ENCODE assay signal across 8 cellular contexts in the genomic region with DNA sequence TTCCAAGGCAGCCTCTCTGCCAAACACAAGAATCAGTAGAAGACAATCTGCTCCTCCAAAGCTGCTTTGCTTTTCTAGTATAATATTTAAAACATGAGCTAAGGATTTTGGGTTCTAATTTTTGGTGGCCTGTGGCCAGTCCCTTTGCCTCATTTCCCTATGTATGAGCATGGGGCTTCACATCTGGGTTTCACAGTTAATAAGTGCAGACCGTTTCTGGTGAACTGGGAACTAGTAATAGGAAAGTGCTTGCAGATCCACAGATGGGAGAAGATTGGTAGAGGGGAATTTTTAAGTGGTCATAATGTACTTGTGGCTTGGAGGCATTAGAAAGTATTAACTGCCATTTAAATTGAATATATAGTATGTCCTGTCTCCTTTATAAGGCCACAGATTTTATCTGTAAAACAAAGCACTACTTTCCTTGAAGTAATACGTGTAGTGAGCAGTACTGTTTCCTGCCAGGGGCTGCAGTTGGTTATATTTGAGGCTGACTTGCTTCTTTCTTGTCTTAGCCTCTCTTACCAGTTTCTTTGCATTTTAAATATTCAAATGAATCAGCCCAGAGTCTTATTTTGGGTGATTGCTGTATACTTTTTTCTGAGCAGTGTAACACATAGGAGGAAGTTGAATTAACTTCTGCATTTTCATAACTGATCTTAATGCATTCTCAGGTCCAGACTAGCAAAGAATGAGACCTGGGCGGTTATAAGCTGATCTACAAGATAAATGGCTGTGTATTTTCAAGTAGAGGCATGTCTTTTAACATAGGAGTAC.
A peak's percentile ranks its signal among the peaks of the same experiment; 100 is the strongest.
DNase-seq lines count a peak whose midpoint lies in the region; ATAC-seq and TF ChIP-seq lines count a peak whose summit lies in the region.

No MANE protein-coding gene starts in this region.

- DNase-seq in CD1c-positive myeloid dendritic cell (ENCODE audit: extremely low spot score) (peak; percentile 73), T-helper 2 cell (peak in 3 of 5 experiments; percentile 12 to 87 (median 23)), fibroblast of pulmonary artery (ENCODE audit: low read depth) (no peak), NCI-H748 treated with DMSO at 0.1 percent for 48 hours (lab: John Stamatoyannopoulos, UW) (no peak)
- no peak for DNase-seq in activated CD4-positive, CD25-positive, alpha-beta regulatory T cell (lab: John Stamatoyannopoulos, UW)

- TF ChIP-seq CTCF in fibroblast of pulmonary artery (IDR thresholded peaks at IDR 0.05; ENCODE audit: low read length, missing control alignments): no peak

- peak overlapping the region; percentile 94 to 100 (median 99) for H3K27ac ChIP-seq in skin epidermis

- ATAC-seq in GM19043 (IDR thresholded peaks at IDR 0.05; ENCODE audit: low read depth, unreplicated experiment) (peak; percentile 41), HG03196 (IDR thresholded peaks at IDR 0.05; ENCODE audit: unreplicated experiment) (peak; percentile 40)

- H3K4me3 ChIP-seq in fibroblast of pulmonary artery (replicated peaks; ENCODE audit: low read depth, low read length) (peak overlapping the region; percentile 96), skin epidermis (peak overlapping the region; percentile 68 to 99 (median 98))

Comparison
In these comparisons a context has a peak if more than half of its experiments do, and no peak if none do; other contexts are left out.
1. DNase-seq: peak in CD1c-positive myeloid dendritic cell (single experiment) and T-helper 2 cell (3 of 5); none in fibroblast of pulmonary artery (single experiment), NCI-H748 treated with DMSO at 0.1 percent for 48 hours (single experiment) and activated CD4-positive, CD25-positive, alpha-beta regulatory T cell (0 of 4).